8 cellular contexts compared by ENCODE assay signal in genomic region chr10:102150970-102151773, GRCh38. TPM values are rescaled to one million over a fixed set of nuclear protein-coding genes. Genes with fewer than 3 reads are reported as not detected.
DNase-seq lines count a peak whose midpoint lies in the region; ATAC-seq and TF ChIP-seq lines count a peak whose summit lies in the region.

No MANE protein-coding gene starts in this region.

- peak overlapping the region; percentile 91 for H3K4me3 Mint-ChIP-seq in Caco-2 (ENCODE audit: unreplicated experiment)
- peak overlapping the region; percentile 98 for H3K4me3 Mint-ChIP-seq in nephron progenitor cell

- H3K36me3 Mint-ChIP-seq in Caco-2 (ENCODE audit: insufficient read depth, unreplicated experiment) = peaks cover 97% of the 10 kb centered on the region
- peaks cover 58% of the 10 kb centered on the region for H3K36me3 Mint-ChIP-seq in nephron progenitor cell (ENCODE audit: low read depth)

- H3K27me3 Mint-ChIP-seq in Caco-2 (ENCODE audit: insufficient read depth, unreplicated experiment) (no peaks in the 10 kb centered on the region), nephron progenitor cell (ENCODE audit: low read depth, poor library complexity) (no peaks in the 10 kb centered on the region)

- BruUV-seq in Caco-2 (replicated peaks; lab: Mats Ljungman, UMichigan) = TSS peak; percentile 98

- intact Hi-C loops in Caco-2 (cut with micrococcal nuclease; ENCODE audit: unreplicated experiment) (loop anchor here (5.0 kb wide), 1 partner anchor 96 kb away; the partner anchor contains the start of gene GBF1), dorsolateral prefrontal cortex (cut with DNase I) (loop anchor here in 1 of 2 donors (5.0 kb wide), 1 partner anchor 311 kb away; no protein-coding TSS in a partner anchor)

- H3K27me3 ChIP-seq in Caco-2 (replicated peaks; ENCODE audit: control insufficient read depth, insufficient read depth, low read length) = no peaks in the 10 kb centered on the region
- H3K27me3 ChIP-seq in dorsolateral prefrontal cortex = no peaks in the 10 kb centered on the region

- H3K36me3 ChIP-seq in Caco-2 (ENCODE audit: control insufficient read depth, insufficient read depth, low read length) = peaks cover 11% of the 10 kb centered on the region

- peak overlapping the region in 56 of 59 donors; percentile 30 to 94 (median 82) for H3K27ac ChIP-seq in dorsolateral prefrontal cortex

- H3K27ac Mint-ChIP-seq in Caco-2 (ENCODE audit: unreplicated experiment) (peak overlapping the region; percentile 99), nephron progenitor cell (peak overlapping the region; percentile 99)

- TF ChIP-seq CTCF in Caco-2 (IDR thresholded peaks at IDR 0.05; ENCODE audit: insufficient read depth in 1 of 2, low read depth in 1 of 2, low read length in 1 of 2, severe bottlenecking in 1 of 2, unreplicated experiment in 1 of 2) = no peak
- TF ChIP-seq CTCF in dorsolateral prefrontal cortex (IDR thresholded peaks at IDR 0.05 in 54 of 56, conservative IDR thresholded peaks at IDR 0.05 in 2 of 56; ENCODE audit: low read depth in 1 of 56, partially characterized antibody in 56 of 56) = no peak
- no peak for TF ChIP-seq CTCF in nephron progenitor cell (IDR thresholded peaks at IDR 0.05)

- H3K4me1 Mint-ChIP-seq in Caco-2 (ENCODE audit: low read depth, unreplicated experiment) (peaks cover 33% of the 10 kb centered on the region), nephron progenitor cell (peaks cover 39% of the 10 kb centered on the region)

- peaks cover 26% of the 10 kb centered on the region for H3K4me1 ChIP-seq in Caco-2

- CTCF ChIA-PET in Caco-2 (lab: Charles Lee) = interaction anchor here (0.5 to 1.4 kb wide), 5 partner anchors 18 to 351 kb away, joined by 3 to 7 read pairs (median 3); partner anchors contain the start of gene ACTR1A

- POLR2A ChIA-PET in Caco-2 (lab: Charles Lee) = interaction anchor here (0.6 to 1.6 kb wide), 6 partner anchors 9 to 94 kb away, joined by 4 to 7 read pairs (median 5); partner anchors contain the start of gene GBF1

- no peak for ATAC-seq in GM21737 (IDR thresholded peaks at IDR 0.05; ENCODE audit: unreplicated experiment)
- ATAC-seq in HG02970 (IDR thresholded peaks at IDR 0.05; ENCODE audit: low FRiP score, unreplicated experiment) = no peak

- H3K9me3 Mint-ChIP-seq in Caco-2 (ENCODE audit: unreplicated experiment) (no peaks in the 10 kb centered on the region), nephron progenitor cell (no peaks in the 10 kb centered on the region)

- DNase-seq in Caco-2 (peak; percentile 39 to 48), NCI-H226 (peak; percentile 93), dorsolateral prefrontal cortex (no peak), nephron progenitor cell (no peak), NCI-H446 treated with DMSO at 0.1 percent for 48 hours (lab: John Stamatoyannopoulos, UW) (no peak)
- no peak for DNase-seq in stimulated activated CD4-positive, alpha-beta T cell treated with anti-CD3 and anti-CD28 coated beads, Interleukin-4, amount 100 ng/mL, for 24 hours

- H3K9me3 ChIP-seq in Caco-2 = no peaks in the 10 kb centered on the region

- H3K4me3 ChIP-seq in Caco-2 (ENCODE audit: low read depth, low read length) (peak overlapping the region; percentile 41), dorsolateral prefrontal cortex (peak overlapping the region in 58 of 59 donors; percentile 57 to 100 (median 88))

RNA-seq across cellular contexts. Expression of gene NOLC1, which starts 1.0 kb away (rescaled TPM):
- total RNA-seq in Caco-2 (2022) (137 and 147 TPM in 2 replicates), dorsolateral prefrontal cortex (10 to 100 TPM; 41.2 to 90.6 (median 65.3) TPM)

RNA-seq across cellular contexts. Expression of gene PPRC1, which starts 18.3 kb away (rescaled TPM):
- total RNA-seq in Caco-2 (2022) (66.6 and 68.5 TPM in 2 replicates), dorsolateral prefrontal cortex (10 to 100 TPM; 14.6 to 34.0 (median 20.9) TPM)

RNA-seq across cellular contexts. Expression of gene LDB1, which starts 31.0 kb away (rescaled TPM):
- total RNA-seq in Caco-2 (2022) (52.3 and 52.4 TPM in 2 replicates), dorsolateral prefrontal cortex (100 to 1,000 TPM in 9 of 120 experiments, 10 to 100 TPM in 111; 51.3 to 110 (median 80.0) TPM)

Comparison
In these comparisons a context has a peak if more than half of its experiments do, and no peak if none do; other contexts are left out.
1. DNase-seq: peak in Caco-2 (2 of 2) and NCI-H226 (single experiment); none in dorsolateral prefrontal cortex (0 of 10), nephron progenitor cell (single experiment), stimulated activated CD4-positive, alpha-beta T cell treated with anti-CD3 and anti-CD28 coated beads, Interleukin-4, amount 100 ng/mL, for 24 hours (single experiment) and NCI-H446 treated with DMSO at 0.1 percent for 48 hours (single experiment).